ENCODE assay signal across 11 cellular contexts in the genomic region with DNA sequence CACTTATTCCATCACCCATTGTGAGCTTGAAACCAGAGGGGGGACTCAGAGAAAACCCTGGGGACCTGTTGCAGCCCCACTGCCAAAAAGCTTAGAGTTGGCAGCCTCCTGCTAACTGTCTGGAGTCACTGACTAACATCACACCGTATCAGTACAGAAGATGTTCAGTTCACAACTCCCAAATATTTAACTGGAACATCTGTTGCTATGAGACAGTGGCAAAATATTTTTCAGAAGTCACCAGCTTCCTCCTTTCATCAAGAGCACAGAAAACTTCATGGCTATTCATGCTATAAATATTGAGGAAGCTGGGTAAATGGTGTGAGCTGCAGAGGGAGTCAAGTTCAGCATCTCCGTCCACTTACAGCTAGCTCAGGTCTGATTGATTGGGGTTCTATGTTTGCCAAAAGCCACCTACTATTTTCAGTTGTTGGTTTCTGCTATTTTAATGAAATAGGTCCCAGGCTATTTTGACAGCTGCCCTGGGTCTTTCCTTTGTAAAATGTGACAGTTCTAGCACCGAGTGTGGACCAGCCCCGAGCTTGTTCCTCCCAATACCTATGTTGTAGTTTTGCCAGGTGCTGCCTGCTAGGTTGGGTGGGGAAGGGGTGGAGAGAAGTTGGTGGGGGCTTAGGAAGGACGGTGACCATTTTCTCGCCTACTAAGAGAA. TPM values are rescaled to one million over a fixed set of nuclear protein-coding genes. Genes with fewer than 3 reads are reported as not detected.
DNase-seq lines count a peak whose midpoint lies in the region; ATAC-seq and TF ChIP-seq lines count a peak whose summit lies in the region.
"Had no signal": no experiment of that assay in that cellular context is flagged by ENCODE, and none has a peak within 500 bp of the region (broad histone marks: within the 10 kb centered on the region; RNA-seq: fewer than 3 reads in every experiment).

No MANE protein-coding gene starts in this region.

- no peaks in the 10 kb centered on the region for H3K79me2 ChIP-seq in trophoblast cell (ENCODE audit: control insufficient read depth, insufficient read depth, low read length, poor library complexity)
- H3K79me2 ChIP-seq: hepatocyte had no signal

- no peak overlapping the region for H3K27ac ChIP-seq in trophoblast cell (ENCODE audit: low read depth, low read length)
- H3K27ac ChIP-seq: hepatocyte had no signal

- H3K4me3 ChIP-seq in foreskin fibroblast (ENCODE audit: low read depth in 1 of 2, low read length in 2 of 2) (no peak overlapping the region), trophoblast cell (ENCODE audit: low read depth, low read length) (no peak overlapping the region)
- H3K4me3 ChIP-seq: hepatocyte had no signal

- no peak overlapping the region for H2AK5ac ChIP-seq in trophoblast cell (ENCODE audit: low read length)

- no peak for TF ChIP-seq CTCF in foreskin fibroblast (IDR thresholded peaks at IDR 0.05; ENCODE audit: low read depth, low read length)

- H3K9ac ChIP-seq in trophoblast cell (ENCODE audit: low read length) = no peak overlapping the region

- H3K27me3 ChIP-seq in trophoblast cell (ENCODE audit: insufficient read depth, low read length) = no peaks in the 10 kb centered on the region
- H3K27me3 ChIP-seq: hepatocyte had no signal

- no peak overlapping the region for H2BK5ac ChIP-seq in trophoblast cell (ENCODE audit: low read depth, low read length, poor library complexity)

- no CpG with 5 or more reads among the region's 6 CpGs for WGBS in trophoblast cell (ENCODE audit: extremely low coverage, insufficient coverage, insufficient read length)

- no peak overlapping the region for H3K18ac ChIP-seq in trophoblast cell (ENCODE audit: low read length)

- H3K4ac ChIP-seq in trophoblast cell (ENCODE audit: low read depth, low read length) = no peak overlapping the region

- H3K36me3 Mint-ChIP-seq in immature natural killer cell = peaks cover 4 to 6% (median 6%) of the 10 kb centered on the region in 3 donors

- H2BK120ac ChIP-seq in trophoblast cell (ENCODE audit: insufficient read depth, low read length, poor library complexity) = no peak overlapping the region

- no peak for ATAC-seq in GM18520 (IDR thresholded peaks at IDR 0.05; ENCODE audit: unreplicated experiment)

- DNase-seq in GM04504 (ENCODE audit: low read depth) = peak; percentile 44
- peak; percentile 36 for DNase-seq in RPMI7951 (ENCODE audit: low read depth)
- DNase-seq in foreskin fibroblast = peak; percentile 40 to 65
- peak; percentile 56 to 81 for DNase-seq in trophoblast cell
- DNase-seq in effector CD4-positive, alpha-beta T cell = no peak
- DNase-seq in immature natural killer cell = no peak
- no peak for DNase-seq in NCI-H510A treated with DMSO at 0.1 percent for 48 hours (lab: John Stamatoyannopoulos, UW)
- DNase-seq: activated T-cell treated with anti-CD3 and anti-CD28 coated beads, Interleukin-2, amount 50 U/mL, for 24 hours; RPMI8226 had no signal

- H4K91ac ChIP-seq in trophoblast cell (ENCODE audit: low read depth, low read length) = no peak overlapping the region

- H3K4me1 Mint-ChIP-seq in immature natural killer cell = no peaks in the 10 kb centered on the region

- H3K9me3 Mint-ChIP-seq in immature natural killer cell = peaks cover 0 to 6% (median 1%) of the 10 kb centered on the region in 6 donors
- H3K9me3 Mint-ChIP-seq: activated T-cell treated with anti-CD3 and anti-CD28 coated beads, Interleukin-2, amount 50 U/mL, for 24 hours had no signal

- no peaks in the 10 kb centered on the region for H3K9me3 ChIP-seq in trophoblast cell (ENCODE audit: insufficient read depth, low read depth, low read length)

- no peak overlapping the region for H3K27ac Mint-ChIP-seq in immature natural killer cell
- H3K27ac Mint-ChIP-seq: activated T-cell treated with anti-CD3 and anti-CD28 coated beads, Interleukin-2, amount 50 U/mL, for 24 hours had no signal

- peaks cover 34 to 55% of the 10 kb centered on the region in 2 experiments for H3K36me3 ChIP-seq in trophoblast cell (ENCODE audit: control insufficient read depth in 1 of 2, insufficient read depth in 2 of 2, low read length in 2 of 2)

- H3K4me3 Mint-ChIP-seq in immature natural killer cell = no peak overlapping the region
- H3K4me3 Mint-ChIP-seq: activated T-cell treated with anti-CD3 and anti-CD28 coated beads, Interleukin-2, amount 50 U/mL, for 24 hours had no signal

- no peaks in the 10 kb centered on the region for H3K4me1 ChIP-seq in trophoblast cell (ENCODE audit: control insufficient read depth in 1 of 2, insufficient read depth in 2 of 2, low read length in 2 of 2)

- H3K14ac ChIP-seq in trophoblast cell (ENCODE audit: low read length) = no peak overlapping the region

- H4K8ac ChIP-seq in trophoblast cell (ENCODE audit: low read depth, low read length) = no peak overlapping the region

- H3K23ac ChIP-seq in trophoblast cell (ENCODE audit: low read length) = no peak overlapping the region

- no peak overlapping the region for H2BK12ac ChIP-seq in trophoblast cell (ENCODE audit: low read length)

- H2AFZ ChIP-seq in trophoblast cell (ENCODE audit: insufficient read depth, low read length, poor library complexity) = no peak overlapping the region
- H2AFZ ChIP-seq: hepatocyte had no signal

- peaks cover 0 to 1% (median 0%) of the 10 kb centered on the region in 3 donors for H3K27me3 Mint-ChIP-seq in immature natural killer cell (ENCODE audit: low read depth in 3 of 3)

- H3K79me1 ChIP-seq in trophoblast cell (ENCODE audit: low read length) = no peaks in the 10 kb centered on the region

- no peak overlapping the region for H4K12ac ChIP-seq in trophoblast cell (ENCODE audit: low read depth, low read length)

- H3K4me2 ChIP-seq in trophoblast cell (ENCODE audit: low read length) = no peak overlapping the region
- H3K4me2 ChIP-seq: hepatocyte had no signal

RNA-seq across cellular contexts. Expression of a gene that starts 9.8 kb away (rescaled TPM):
- total RNA-seq in RPMI7951 (2014; rRNA removed; shearing (Covaris generic)) = 522 and 588 TPM in 2 replicates
- 229 and 231 TPM in 2 replicates for polyA plus RNA-seq in trophoblast cell (2013)
- polyA plus RNA-seq in immature natural killer cell = 1 to 10 TPM in 1 of 3 donors, not detected in 2; 4.8 TPM

RNA-seq across cellular contexts. Expression of a gene that starts 59.2 kb away (rescaled TPM):
- 29.2 and 35.7 TPM in 2 replicates for total RNA-seq in RPMI7951 (2014; rRNA removed; shearing (Covaris generic))
- polyA plus RNA-seq in trophoblast cell (2013) = 25.2 and 26.2 TPM in 2 replicates
- polyA plus RNA-seq in immature natural killer cell = 10 to 100 TPM; 22.1 to 28.5 (median 27.8) TPM

Comparison
In these comparisons a context has a peak if more than half of its experiments do, and no peak if none do; other contexts are left out.
1. DNase-seq: peak in GM04504 (single experiment), RPMI7951 (single experiment), foreskin fibroblast (2 of 2) and trophoblast cell (2 of 2); none in effector CD4-positive, alpha-beta T cell (single experiment), immature natural killer cell (0 of 3) and NCI-H510A treated with DMSO at 0.1 percent for 48 hours (single experiment).